Comparison of ENCODE assay signal across 8 cellular contexts in genomic region chr15:79184465-79184892, GRCh38.
A peak's percentile ranks its signal among the peaks of the same experiment; 100 is the strongest.
DNase-seq lines count a peak whose midpoint lies in the region; ATAC-seq, FAIRE-seq and TF ChIP-seq lines count a peak whose summit lies in the region.

No MANE protein-coding gene starts in this region.

- H2BK5ac ChIP-seq in mesendoderm (ENCODE audit: low read length): no peak overlapping the region

- H3K36me3 ChIP-seq in effector memory CD4-positive, alpha-beta T cell (ENCODE audit: control insufficient read depth, insufficient read depth, low read length): no peaks in the 10 kb centered on the region
- no peaks in the 10 kb centered on the region for H3K36me3 ChIP-seq in mesendoderm (ENCODE audit: control insufficient read depth, insufficient read depth, low read length)

- H2AK5ac ChIP-seq in mesendoderm (ENCODE audit: low read length): no peak overlapping the region

- no peak overlapping the region for H3K27ac Mint-ChIP-seq in activated CD8-positive, alpha-beta T cell treated with anti-CD3 and anti-CD28 coated beads for 36 hours

- H3K9me3 Mint-ChIP-seq in activated CD8-positive, alpha-beta T cell treated with anti-CD3 and anti-CD28 coated beads for 36 hours: no peaks in the 10 kb centered on the region

- H3K27ac ChIP-seq in effector memory CD4-positive, alpha-beta T cell (ENCODE audit: insufficient read depth, low read length, poor library complexity, severe bottlenecking): no peak overlapping the region
- H3K27ac ChIP-seq in mesendoderm (ENCODE audit: low read depth, low read length): no peak overlapping the region

- no peaks in the 10 kb centered on the region for H3K4me1 ChIP-seq in effector memory CD4-positive, alpha-beta T cell (ENCODE audit: control insufficient read depth, insufficient read depth, low read length, poor library complexity, severe bottlenecking)
- peaks cover 1% of the 10 kb centered on the region for H3K4me1 ChIP-seq in mesendoderm (ENCODE audit: control insufficient read depth, low read depth, low read length)

- no peak for ATAC-seq in activated CD8-positive, alpha-beta T cell treated with anti-CD3 and anti-CD28 coated beads for 36 hours
- no peak for ATAC-seq in GM21529 (IDR thresholded peaks at IDR 0.05; ENCODE audit: unreplicated experiment)

- H3K9ac ChIP-seq in mesendoderm (ENCODE audit: low read length): no peak overlapping the region

- peak; percentile 91 for TF ChIP-seq CTCF in activated CD8-positive, alpha-beta T cell treated with anti-CD3 and anti-CD28 coated beads for 36 hours (IDR thresholded peaks at IDR 0.05)

- POLR2A ChIA-PET in activated CD8-positive, alpha-beta T cell treated with anti-CD3 and anti-CD28 coated beads for 36 hours (lab: Charles Lee): no interaction called here

- no peaks in the 10 kb centered on the region for H3K36me3 Mint-ChIP-seq in activated CD8-positive, alpha-beta T cell treated with anti-CD3 and anti-CD28 coated beads for 36 hours (ENCODE audit: low read depth)

- no peaks in the 10 kb centered on the region for H3K9me3 ChIP-seq in effector memory CD4-positive, alpha-beta T cell (ENCODE audit: control insufficient read depth, low read length)

- H3K23ac ChIP-seq in mesendoderm (ENCODE audit: low read length): no peak overlapping the region

- H2BK15ac ChIP-seq in mesendoderm (replicated peaks; ENCODE audit: low read depth): no peak overlapping the region

- H4K8ac ChIP-seq in mesendoderm (ENCODE audit: low read depth, low read length): no peak overlapping the region

- CTCF ChIA-PET in activated CD8-positive, alpha-beta T cell treated with anti-CD3 and anti-CD28 coated beads for 36 hours (lab: Charles Lee): interaction anchor here (0.6 to 12.7 kb wide), 61 partner anchors 9 to 566 kb away, joined by 3 to 170 read pairs (median 4); no protein-coding TSS in a partner anchor

- H3K79me2 ChIP-seq in mesendoderm (ENCODE audit: control insufficient read depth, insufficient read depth, low read length): no peaks in the 10 kb centered on the region

- intact Hi-C loops in activated CD8-positive, alpha-beta T cell treated with anti-CD3 and anti-CD28 coated beads for 36 hours (cut with micrococcal nuclease): loop anchor here (1.0 kb wide), 1 partner anchor 156 kb away; no protein-coding TSS in a partner anchor

- H3K4me2 ChIP-seq in mesendoderm (ENCODE audit: low read length): no peak overlapping the region

- no peak overlapping the region for H4K5ac ChIP-seq in mesendoderm (ENCODE audit: low read length)

- no peak overlapping the region for H3K4me3 ChIP-seq in effector memory CD4-positive, alpha-beta T cell (ENCODE audit: insufficient read depth, low read depth, low read length, poor library complexity, severe bottlenecking)
- H3K4me3 ChIP-seq in mesendoderm (ENCODE audit: low read length): no peak overlapping the region

- H3K18ac ChIP-seq in mesendoderm (ENCODE audit: low read length): no peak overlapping the region

- no peak overlapping the region for H3K4me3 Mint-ChIP-seq in activated CD8-positive, alpha-beta T cell treated with anti-CD3 and anti-CD28 coated beads for 36 hours

- peak; percentile 72 for DNase-seq in AG08395 (ENCODE audit: low spot score)
- DNase-seq in GM19239 (ENCODE audit: insufficient read length, low spot score): peak; percentile 55
- DNase-seq in NCI-H524 treated with DMSO at 0.1 percent for 48 hours (lab: John Stamatoyannopoulos, UW): peak; percentile 27
- peak; percentile 84 for DNase-seq in activated CD8-positive, alpha-beta T cell treated with anti-CD3 and anti-CD28 coated beads for 36 hours
- DNase-seq in effector memory CD4-positive, alpha-beta T cell: peak; percentile 8 to 53 (median 23)
- DNase-seq in mesendoderm: peak; percentile 80
- peak; percentile 13 to 39 for DNase-seq in stimulated activated CD8-positive, alpha-beta memory T cell treated with anti-CD3 and anti-CD28 coated beads, Interleukin-15, amount 100 ng/mL, for 4 hours (ENCODE audit: low read depth in 2 of 2)

- no peaks in the 10 kb centered on the region for H3K79me1 ChIP-seq in mesendoderm (ENCODE audit: low read length)

- H3K27me3 Mint-ChIP-seq in activated CD8-positive, alpha-beta T cell treated with anti-CD3 and anti-CD28 coated beads for 36 hours: peaks cover 5% of the 10 kb centered on the region

- H3K27me3 ChIP-seq in effector memory CD4-positive, alpha-beta T cell (replicated peaks; ENCODE audit: control insufficient read depth, insufficient read depth, low read length, poor library complexity, severe bottlenecking): no peaks in the 10 kb centered on the region
- H3K27me3 ChIP-seq in mesendoderm (ENCODE audit: insufficient read depth, low read length, poor library complexity): no peaks in the 10 kb centered on the region

- no CpG with 5 or more reads among the region's 4 CpGs for WGBS in mesendoderm (ENCODE audit: extremely low coverage, insufficient coverage, low lambda C conversion rate)

- H3K4ac ChIP-seq in mesendoderm (ENCODE audit: low read depth, low read length): no peak overlapping the region

- FAIRE-seq in GM19239 (lab: Jason Lieb, UNC): peak; percentile 73

- no peaks in the 10 kb centered on the region for H3K4me1 Mint-ChIP-seq in activated CD8-positive, alpha-beta T cell treated with anti-CD3 and anti-CD28 coated beads for 36 hours (ENCODE audit: low read depth)

- no peak overlapping the region for H3K56ac ChIP-seq in mesendoderm (ENCODE audit: low read length)

- no peak overlapping the region for H2BK120ac ChIP-seq in mesendoderm (ENCODE audit: low read depth, low read length)

Comparison
In these comparisons a context has a peak if more than half of its experiments do, and no peak if none do; other contexts are left out.
1. DNase-seq: peak in every context shown above with its lines; median percentile 84 in activated CD8-positive, alpha-beta T cell treated with anti-CD3 and anti-CD28 coated beads for 36 hours; 80 in mesendoderm; 72 in AG08395; 55 in GM19239; 27 in NCI-H524 treated with DMSO at 0.1 percent for 48 hours; 26 in stimulated activated CD8-positive, alpha-beta memory T cell treated with anti-CD3 and anti-CD28 coated beads, Interleukin-15, amount 100 ng/mL, for 4 hours; 23 in effector memory CD4-positive, alpha-beta T cell.